8 cellular contexts compared by ENCODE assay signal in genomic region chr12:1796515-1797010, GRCh38. TPM values are rescaled to one million over a fixed set of nuclear protein-coding genes. Genes with fewer than 3 reads are reported as not detected.
DNase-seq lines count a peak whose midpoint lies in the region; ATAC-seq and FAIRE-seq lines count a peak whose summit lies in the region.

No MANE protein-coding gene starts in this region.

- H3K9ac ChIP-seq in HUES64 (ENCODE audit: low read depth, low read length) = peak overlapping the region; percentile 50; the same call in 1 of the 2 replicates

- H3K27me3 Mint-ChIP-seq in activated T-helper 2 cell treated with anti-CD3 and anti-CD28 coated beads, Interferon-gamma antibody, Interleukin-2, Interleukin-4, amounts not matched to agents 10 μg/mL and 5 μg/mL and 100 μg/mL, durations not matched to agents 14 hours and 24 hours and 36 hours (ENCODE audit: low read depth) = no peaks in the 10 kb centered on the region

- no peaks in the 10 kb centered on the region for H3K36me3 ChIP-seq in HUES64 (ENCODE audit: insufficient read depth, low read length)

- no peak for FAIRE-seq in urothelium cell line (lab: Jason Lieb, UNC)

- no peaks in the 10 kb centered on the region for H3K9me3 Mint-ChIP-seq in activated T-helper 2 cell treated with anti-CD3 and anti-CD28 coated beads, Interferon-gamma antibody, Interleukin-2, Interleukin-4, amounts not matched to agents 10 μg/mL and 5 μg/mL and 100 μg/mL, durations not matched to agents 14 hours and 24 hours and 36 hours

- H3K4me1 Mint-ChIP-seq in activated T-helper 2 cell treated with anti-CD3 and anti-CD28 coated beads, Interferon-gamma antibody, Interleukin-2, Interleukin-4, amounts not matched to agents 10 μg/mL and 5 μg/mL and 100 μg/mL, durations not matched to agents 14 hours and 24 hours and 36 hours (ENCODE audit: low read depth) = peaks cover 10% of the 10 kb centered on the region

- H3K36me3 Mint-ChIP-seq in activated T-helper 2 cell treated with anti-CD3 and anti-CD28 coated beads, Interferon-gamma antibody, Interleukin-2, Interleukin-4, amounts not matched to agents 10 μg/mL and 5 μg/mL and 100 μg/mL, durations not matched to agents 14 hours and 24 hours and 36 hours (ENCODE audit: low read depth) = no peaks in the 10 kb centered on the region

- peaks cover 13% of the 10 kb centered on the region for H3K27me3 ChIP-seq in HUES64 (ENCODE audit: insufficient read depth, low read length)

- H3K4me3 Mint-ChIP-seq in activated T-helper 2 cell treated with anti-CD3 and anti-CD28 coated beads, Interferon-gamma antibody, Interleukin-2, Interleukin-4, amounts not matched to agents 10 μg/mL and 5 μg/mL and 100 μg/mL, durations not matched to agents 14 hours and 24 hours and 36 hours (ENCODE audit: low read depth) = peak overlapping the region; percentile 86

- intact Hi-C loops in activated T-helper 2 cell treated with anti-CD3 and anti-CD28 coated beads, Interferon-gamma antibody, Interleukin-2, Interleukin-4, amounts not matched to agents 10 μg/mL and 5 μg/mL and 100 μg/mL, durations not matched to agents 14 hours and 24 hours and 36 hours (cut with micrococcal nuclease) = loop anchor here (1.0 to 2.0 kb wide), 5 partner anchors 8 to 238 kb away; partner anchors contain the start of gene DCP1B
- intact Hi-C loops in Right ventricle myocardium superior (cut with DNase I) = no loop called here

- H3K27ac ChIP-seq in HUES64 (ENCODE audit: low read depth, low read length) (no peak overlapping the region), skin epidermis (peak overlapping the region; percentile 68 to 98 (median 91))

- H3K4me1 ChIP-seq in HUES64 (ENCODE audit: insufficient read depth, low read length) = 0 out of 2 replicates have a peak, but pooled peaks cover 2% of the 10 kb centered on the region

- H3K9me3 ChIP-seq in HUES64 (ENCODE audit: insufficient read depth, low read depth, low read length) = no peaks in the 10 kb centered on the region

- DNase-seq in CD1c-positive myeloid dendritic cell (ENCODE audit: extremely low spot score) (peak; percentile 46), Right ventricle myocardium superior (peak; percentile 70), urothelium cell line (ENCODE audit: low spot score) (no peak), cortex of kidney (lab: John Stamatoyannopoulos, UW) (no peak)
- DNase-seq in activated T-helper 2 cell treated with anti-CD3 and anti-CD28 coated beads, Interferon-gamma antibody, Interleukin-2, Interleukin-4, amounts not matched to agents 10 μg/mL and 5 μg/mL and 100 μg/mL, durations not matched to agents 14 hours and 24 hours and 36 hours (ENCODE audit: low spot score) = peak; percentile 40

- 93% methylated on average over 43 of the region's 43 CpGs for WGBS in HUES64

- ATAC-seq in GM19467 (IDR thresholded peaks at IDR 0.05; ENCODE audit: unreplicated experiment) (peak; percentile 22), Right ventricle myocardium superior (ENCODE audit: poor library complexity) (peak; percentile 32)

- peak overlapping the region; percentile 55 for H3K4me3 ChIP-seq in HUES64 (ENCODE audit: low read length)
- peak overlapping the region; percentile 41 to 61 (median 53) for H3K4me3 ChIP-seq in skin epidermis

- peak overlapping the region; percentile 89 for H3K27ac Mint-ChIP-seq in activated T-helper 2 cell treated with anti-CD3 and anti-CD28 coated beads, Interferon-gamma antibody, Interleukin-2, Interleukin-4, amounts not matched to agents 10 μg/mL and 5 μg/mL and 100 μg/mL, durations not matched to agents 14 hours and 24 hours and 36 hours

RNA-seq across cellular contexts. Expression of gene LRTM2, which starts 23.8 kb away (rescaled TPM):
- not detected for polyA plus RNA-seq in HUES64 (2013, experiment 1 of 2)
- not detected for polyA plus RNA-seq in HUES64 (2013, experiment 2 of 2)
- total RNA-seq in activated T-helper 2 cell treated with anti-CD3 and anti-CD28 coated beads, Interferon-gamma antibody, Interleukin-2, Interleukin-4, amounts not matched to agents 10 μg/mL and 5 μg/mL and 100 μg/mL, durations not matched to agents 14 hours and 24 hours and 36 hours = 0.07 and 0.09 TPM in 2 replicates
- not detected for total RNA-seq in Right ventricle myocardium superior

Comparison
In these comparisons a context has a peak if more than half of its experiments do, and no peak if none do; other contexts are left out.
1. DNase-seq: peak in CD1c-positive myeloid dendritic cell (single experiment), activated T-helper 2 cell treated with anti-CD3 and anti-CD28 coated beads, Interferon-gamma antibody, Interleukin-2, Interleukin-4, amounts not matched to agents 10 μg/mL and 5 μg/mL and 100 μg/mL, durations not matched to agents 14 hours and 24 hours and 36 hours (single experiment) and Right ventricle myocardium superior (single experiment); none in urothelium cell line (single experiment) and cortex of kidney (single experiment).